21 cellular contexts compared by ENCODE assay signal in genomic region chr3:131491775-131492174, GRCh38.
"Had no signal": no experiment of that assay in that cellular context is flagged by ENCODE, and none has a peak within 500 bp of the region (broad histone marks: within the 10 kb centered on the region; RNA-seq: fewer than 3 reads in every experiment).

No MANE protein-coding gene starts in this region.

- DNase-seq: colonic mucosa; dermis blood vessel endothelial cell; effector CD4-positive, alpha-beta T cell; endodermal cell; erythroblast; foreskin melanocyte; heart left ventricle; hippocampal formation; kidney glomerular epithelial cell; mucosa of descending colon; naive thymus-derived CD8-positive, alpha-beta T cell; posterior cingulate gyrus; spleen; stimulated activated CD4-positive, alpha-beta T cell treated with anti-CD3 and anti-CD28 coated beads, Interleukin-15, amount 100 ng/mL, for 24 hours; stimulated activated CD4-positive, alpha-beta T cell treated with anti-CD3 and anti-CD28 coated beads, Interleukin-1b, Interleukin-23, amount 100 ng/mL, for 48 hours; stimulated activated CD4-positive, alpha-beta T cell treated with anti-CD3 and anti-CD28 coated beads, Interleukin-4, amount 100 ng/mL, for 4 hours; stimulated activated naive CD4-positive, alpha-beta T cell; thyroid gland had no signal

- H3K27ac Mint-ChIP-seq: endodermal cell, type B pancreatic cell had no signal

- H3K27me3 ChIP-seq: colonic mucosa, heart left ventricle, spleen, suprapubic skin, thyroid gland had no signal

- H3K27me3 Mint-ChIP-seq: naive thymus-derived CD8-positive, alpha-beta T cell; type B pancreatic cell had no signal

- H3K4me1 ChIP-seq: colonic mucosa, heart left ventricle, suprapubic skin had no signal

- H3K4me3 ChIP-seq: colonic mucosa, heart left ventricle, mucosa of descending colon, spleen, suprapubic skin, thyroid gland had no signal

- H3K9me3 Mint-ChIP-seq: endodermal cell; naive thymus-derived CD8-positive, alpha-beta T cell; type B pancreatic cell had no signal

- ATAC-seq: heart left ventricle; mucosa of descending colon; naive thymus-derived CD8-positive, alpha-beta T cell; sciatic nerve had no signal

- H3K27ac ChIP-seq: colonic mucosa, heart left ventricle, spleen, suprapubic skin, thyroid gland had no signal

- H3K4me3 Mint-ChIP-seq: endodermal cell; naive thymus-derived CD8-positive, alpha-beta T cell; type B pancreatic cell had no signal

- H3K9me3 ChIP-seq: colonic mucosa, heart left ventricle, mucosa of descending colon, spleen, suprapubic skin, thyroid gland had no signal
